Comparison of ENCODE assay signal across 7 cellular contexts in genomic region chr17:75516619-75517276, GRCh38.
A peak's percentile ranks its signal among the peaks of the same experiment; 100 is the strongest.
DNase-seq lines count a peak whose midpoint lies in the region; ATAC-seq and TF ChIP-seq lines count a peak whose summit lies in the region.

No MANE protein-coding gene starts in this region.

- peak; percentile 12 for ATAC-seq in GM18519 (IDR thresholded peaks at IDR 0.05; ENCODE audit: low FRiP score, unreplicated experiment)

- peak overlapping the region; percentile 75 for H3K4me3 Mint-ChIP-seq in activated naive CD4-positive, alpha-beta T cell treated with anti-CD3 and anti-CD28 coated beads, Interleukin-2, amount 50 U/mL, for 24 hours

- no peak overlapping the region for H3K27ac Mint-ChIP-seq in activated naive CD4-positive, alpha-beta T cell treated with anti-CD3 and anti-CD28 coated beads, Interleukin-2, amount 50 U/mL, for 24 hours

- TF ChIP-seq CTCF in HFF-Myc (IDR thresholded peaks at IDR 0.05; ENCODE audit: low read depth, low read length, missing control alignments): no peak

- peaks cover 10% of the 10 kb centered on the region for H3K36me3 Mint-ChIP-seq in activated naive CD4-positive, alpha-beta T cell treated with anti-CD3 and anti-CD28 coated beads, Interleukin-2, amount 50 U/mL, for 24 hours

- DNase-seq in HFF-Myc (ENCODE audit: extremely low read depth, low read depth) (no peak), NCI-H82 treated with DMSO at 0.1 percent for 48 hours (lab: John Stamatoyannopoulos, UW; ENCODE audit: unreplicated experiment) (peak; percentile 7), T1000 (lab: John Stamatoyannopoulos, UW) (no peak)
- peak; percentile 40 for DNase-seq in stimulated activated CD4-positive, alpha-beta T cell treated with anti-CD3 and anti-CD28 coated beads, Interleukin-12 subunit alpha, Interleukin-12 subunit beta, amount 100 ng/mL, for 4 hours

- no peaks in the 10 kb centered on the region for H3K9me3 Mint-ChIP-seq in activated naive CD4-positive, alpha-beta T cell treated with anti-CD3 and anti-CD28 coated beads, Interleukin-2, amount 50 U/mL, for 24 hours

- H3K4me3 ChIP-seq in HFF-Myc (replicated peaks; ENCODE audit: low read depth, low read length) (peak overlapping the region; percentile 79), iPS-11a (ENCODE audit: low read depth, low read length) (peak overlapping the region; percentile 73)

- H3K27me3 Mint-ChIP-seq in activated naive CD4-positive, alpha-beta T cell treated with anti-CD3 and anti-CD28 coated beads, Interleukin-2, amount 50 U/mL, for 24 hours: no peaks in the 10 kb centered on the region

- peaks cover 23% of the 10 kb centered on the region for H3K4me1 Mint-ChIP-seq in activated naive CD4-positive, alpha-beta T cell treated with anti-CD3 and anti-CD28 coated beads, Interleukin-2, amount 50 U/mL, for 24 hours

Comparison
In these comparisons a context has a peak if more than half of its experiments do, and no peak if none do; other contexts are left out.
1. DNase-seq: peak in NCI-H82 treated with DMSO at 0.1 percent for 48 hours (single experiment) and stimulated activated CD4-positive, alpha-beta T cell treated with anti-CD3 and anti-CD28 coated beads, Interleukin-12 subunit alpha, Interleukin-12 subunit beta, amount 100 ng/mL, for 4 hours (single experiment); none in HFF-Myc (single experiment) and T1000 (single experiment).